In the genomic region with DNA sequence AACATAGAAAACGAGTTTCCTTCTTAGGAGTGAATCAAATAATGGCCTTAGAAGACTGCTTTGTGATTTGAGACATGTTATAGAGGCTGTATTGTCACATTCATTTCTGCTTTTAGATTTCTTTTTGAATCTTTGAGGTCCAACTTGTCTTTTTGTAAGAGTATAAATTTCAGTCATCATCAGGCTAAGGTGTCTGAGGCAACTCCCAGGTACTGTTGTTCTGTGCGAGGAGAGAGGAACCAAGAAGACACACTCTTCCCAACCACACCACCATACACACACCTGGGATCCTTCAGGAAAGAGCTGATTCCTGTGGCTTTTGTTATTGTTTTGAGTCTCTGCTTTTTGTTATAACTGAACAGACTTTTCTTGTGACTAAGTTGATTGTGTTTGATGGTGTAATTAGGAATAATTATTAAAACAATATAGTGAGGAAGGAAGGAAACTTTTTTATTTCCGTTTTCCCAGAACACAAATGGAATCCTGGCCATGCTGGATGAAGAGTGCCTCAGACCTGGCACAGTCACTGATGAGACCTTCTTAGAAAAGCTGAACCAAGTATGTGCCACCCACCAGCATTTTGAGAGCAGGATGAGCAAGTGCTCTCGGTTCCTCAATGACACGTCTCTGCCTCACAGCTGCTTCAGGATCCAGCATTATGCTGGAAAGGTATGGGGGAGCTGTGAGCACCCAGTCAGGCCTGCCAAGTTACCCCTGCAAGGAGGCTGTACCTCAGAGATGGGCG, we compare ENCODE assay signal across 10 cellular contexts.
DNase-seq lines count a peak whose midpoint lies in the region; ATAC-seq and TF ChIP-seq lines count a peak whose summit lies in the region.
"Had no signal": no experiment of that assay in that cellular context is flagged by ENCODE, and none has a peak within 500 bp of the region (broad histone marks: within the 10 kb centered on the region; RNA-seq: fewer than 3 reads in every experiment).

No MANE protein-coding gene starts in this region.

- no peak overlapping the region for H3K27ac ChIP-seq in ovary
- H3K27ac ChIP-seq in CD4-positive, alpha-beta memory T cell (ENCODE audit: low read depth, low read length) = no peak overlapping the region

- no peak overlapping the region for H3K4me3 Mint-ChIP-seq in CD4-positive, alpha-beta memory T cell
- H3K4me3 Mint-ChIP-seq: activated B cell treated with CpG ODN at 0.5 μM for 24 hours had no signal

- H3K36me3 ChIP-seq in MG63 (peaks cover 73% of the 10 kb centered on the region), ovary (no peaks in the 10 kb centered on the region)
- no peaks in the 10 kb centered on the region for H3K36me3 ChIP-seq in CD4-positive, alpha-beta memory T cell (ENCODE audit: insufficient read depth, low read length)

- TF ChIP-seq EP300 in ovary (IDR thresholded peaks at IDR 0.05) = no peak

- 86 to 89% (median 87%) methylated on average over 6 of the region's 6 CpGs for WGBS in ovary, 3 donors

- H3K36me3 Mint-ChIP-seq in CD4-positive, alpha-beta memory T cell = no peaks in the 10 kb centered on the region

- peaks cover 2% of the 10 kb centered on the region for H3K4me1 ChIP-seq in ovary (ENCODE audit: insufficient read depth)
- H3K4me1 ChIP-seq in CD4-positive, alpha-beta memory T cell (ENCODE audit: insufficient read depth, low read length) = no peaks in the 10 kb centered on the region

- ATAC-seq in GM19372 (IDR thresholded peaks at IDR 0.05; ENCODE audit: low read depth, unreplicated experiment) = peak; percentile 56

- intact Hi-C loops in ovary (cut with DNase I) = no loop called here
- intact Hi-C loops in CD4-positive, alpha-beta memory T cell (cut with micrococcal nuclease) = no loop called here

- CTCF ChIA-PET in CD4-positive, alpha-beta memory T cell (lab: Charles Lee; ENCODE audit: partially characterized antibody) = no interaction called here

- H3K9me3 ChIP-seq in MG63 = no peaks in the 10 kb centered on the region
- no peaks in the 10 kb centered on the region for H3K9me3 ChIP-seq in ovary
- H3K9me3 ChIP-seq in CD4-positive, alpha-beta memory T cell (ENCODE audit: control insufficient read depth in 1 of 2, low read length in 2 of 2) = no peaks in the 10 kb centered on the region

- no peak overlapping the region for H3K4me3 ChIP-seq in GM12865 (ENCODE audit: low read depth, low read length)
- no peak overlapping the region for H3K4me3 ChIP-seq in MG63
- H3K4me3 ChIP-seq in foreskin fibroblast (ENCODE audit: low read depth in 1 of 2, low read length in 2 of 2) = no peak overlapping the region
- H3K4me3 ChIP-seq in ovary = no peak overlapping the region
- no peak overlapping the region for H3K4me3 ChIP-seq in CD4-positive, alpha-beta memory T cell (ENCODE audit: low read length in 2 of 2)

- H3K27me3 ChIP-seq in MG63 = no peaks in the 10 kb centered on the region
- no peaks in the 10 kb centered on the region for H3K27me3 ChIP-seq in ovary
- H3K27me3 ChIP-seq in CD4-positive, alpha-beta memory T cell (ENCODE audit: insufficient read depth, low read length) = no peaks in the 10 kb centered on the region

- H3K9me3 Mint-ChIP-seq in CD4-positive, alpha-beta memory T cell = peaks cover 0 to 2% (median 0%) of the 10 kb centered on the region in 8 donors
- H3K9me3 Mint-ChIP-seq: activated B cell treated with CpG ODN at 0.5 μM for 24 hours had no signal

- DNase-seq in GM12865 (ENCODE audit: low read depth) (peak; percentile 20), MG63 (peak; percentile 54), foreskin fibroblast (peak; percentile 43 to 55), AML-193 (lab: John Stamatoyannopoulos, UW) (no peak), ovary (no peak), DMS79 treated with DMSO at 0.1 percent for 48 hours (lab: John Stamatoyannopoulos, UW) (no peak)
- no peak for DNase-seq in CD4-positive, alpha-beta memory T cell
- DNase-seq: activated B cell treated with CpG ODN at 0.5 μM for 24 hours, occipital lobe had no signal

- H3K4me1 Mint-ChIP-seq in CD4-positive, alpha-beta memory T cell = no peaks in the 10 kb centered on the region
- H3K4me1 Mint-ChIP-seq: activated B cell treated with CpG ODN at 0.5 μM for 24 hours had no signal

- POLR2A ChIA-PET in CD4-positive, alpha-beta memory T cell (lab: Charles Lee; ENCODE audit: partially characterized antibody) = no interaction called here

- TF ChIP-seq POLR2A in ovary (IDR thresholded peaks at IDR 0.05) = no peak

- no peak overlapping the region for H3K27ac Mint-ChIP-seq in CD4-positive, alpha-beta memory T cell
- H3K27ac Mint-ChIP-seq: activated B cell treated with CpG ODN at 0.5 μM for 24 hours had no signal

- H3K27me3 Mint-ChIP-seq in CD4-positive, alpha-beta memory T cell = no peaks in the 10 kb centered on the region
- H3K27me3 Mint-ChIP-seq: activated B cell treated with CpG ODN at 0.5 μM for 24 hours had no signal

- TF ChIP-seq CTCF in GM12865 (IDR thresholded peaks at IDR 0.05; ENCODE audit: insufficient read depth, low read depth, low read length, missing control alignments) (no peak), foreskin fibroblast (IDR thresholded peaks at IDR 0.05; ENCODE audit: low read depth, low read length) (no peak), ovary (IDR thresholded peaks at IDR 0.05) (no peak)

Comparison
In these comparisons a context has a peak if more than half of its experiments do, and no peak if none do; other contexts are left out.
1. DNase-seq: peak in GM12865 (single experiment), MG63 (single experiment) and foreskin fibroblast (2 of 2); none in AML-193 (0 of 2), ovary (0 of 5), DMS79 treated with DMSO at 0.1 percent for 48 hours (single experiment) and CD4-positive, alpha-beta memory T cell (0 of 5).